8 cellular contexts compared by ENCODE assay signal in genomic region chr5:160369990-160370712, GRCh38. TPM values are rescaled to one million over a fixed set of nuclear protein-coding genes. Genes with fewer than 3 reads are reported as not detected.
A peak's percentile ranks its signal among the peaks of the same experiment; 100 is the strongest.
DNase-seq lines count a peak whose midpoint lies in the region; ATAC-seq lines count a peak whose summit lies in the region.

TSS of gene C1QTNF2 (minus strand) at chr5:160370626. CDS start at chr5:160355011, 15,615 bp downstream.

- no peak within 1 kb of the TSS for H3K23ac ChIP-seq in neuronal stem cell (ENCODE audit: low read depth, low read length, poor library complexity)

- peak within 1 kb of the TSS; percentile 72 for H3K4me2 ChIP-seq in neuronal stem cell (ENCODE audit: insufficient read depth, low read length, poor library complexity, severe bottlenecking)

- H3K9ac ChIP-seq in neuronal stem cell (ENCODE audit: low read depth, low read length, poor library complexity), result no peak within 1 kb of the TSS

- H3K36me3 ChIP-seq in neuronal stem cell (replicated peaks in 1 of 2; ENCODE audit: control insufficient read depth in 2 of 2, insufficient read depth in 2 of 2, low read length in 2 of 2), result no peaks in the 10 kb centered on the region

- no peak within 1 kb of the TSS for H4K8ac ChIP-seq in neuronal stem cell (ENCODE audit: low read depth, low read length)

- H3K9me3 Mint-ChIP-seq in IgD-negative memory B cell, result no peaks in the 10 kb centered on the region
- no peaks in the 10 kb centered on the region for H3K9me3 Mint-ChIP-seq in activated naive CD4-positive, alpha-beta T cell treated with anti-CD3 and anti-CD28 coated beads, Interleukin-2, amount 50 U/mL, for 72 hours

- peak within 1 kb of the TSS; percentile 89 for H2AFZ ChIP-seq in neuronal stem cell (ENCODE audit: low read length)

- peak; percentile 5 for DNase-seq in DMS79 treated with DMSO at 0.1 percent for 48 hours (lab: John Stamatoyannopoulos, UW)
- no peak for DNase-seq in DMS79 (lab: John Stamatoyannopoulos, UW)
- no peak for DNase-seq in activated naive CD4-positive, alpha-beta T cell treated with anti-CD3 and anti-CD28 coated beads, Interleukin-2, amount 50 U/mL, for 72 hours (ENCODE audit: low spot score in 2 of 2)
- peak; percentile 51 for DNase-seq in glomerular visceral epithelial cell (ENCODE audit: extremely low spot score)
- peak; percentile 29 for DNase-seq in neuronal stem cell (ENCODE audit: low spot score)
- DNase-seq in cortex of kidney (lab: John Stamatoyannopoulos, UW), result no peak

- H2BK15ac ChIP-seq in neuronal stem cell (ENCODE audit: low read length), result no peak within 1 kb of the TSS

- peak within 1 kb of the TSS; percentile 76 for H3K18ac ChIP-seq in neuronal stem cell (ENCODE audit: low read length)

- no peak within 1 kb of the TSS for H2BK5ac ChIP-seq in neuronal stem cell (ENCODE audit: low read length)

- H2AK5ac ChIP-seq in neuronal stem cell (ENCODE audit: low read depth, low read length), result no peak within 1 kb of the TSS

- peak; percentile 51 to 52 for ATAC-seq in activated naive CD4-positive, alpha-beta T cell treated with anti-CD3 and anti-CD28 coated beads, Interleukin-2, amount 50 U/mL, for 72 hours
- ATAC-seq in HG03457 (IDR thresholded peaks at IDR 0.05; ENCODE audit: unreplicated experiment), result no peak

- WGBS in neuronal stem cell (ENCODE audit: extremely low coverage in 2 of 2, insufficient read length in 2 of 2, insufficient replicate concordance in 1 of 2), 2 donors, result no CpG with 5 or more reads among the region's 45 CpGs

- peaks cover 43% of the 10 kb centered on the region for H3K27me3 Mint-ChIP-seq in IgD-negative memory B cell

- H3K79me1 ChIP-seq in neuronal stem cell (ENCODE audit: low read depth, low read length), result no peaks in the 10 kb centered on the region

- H3K27ac ChIP-seq in neuronal stem cell (replicated peaks; ENCODE audit: low read length), result no peak within 1 kb of the TSS

- peak within 1 kb of the TSS; percentile 33 to 82 for H3K4me3 ChIP-seq in neuronal stem cell (ENCODE audit: low read length in 2 of 2)

- no peak within 1 kb of the TSS for H2BK12ac ChIP-seq in neuronal stem cell (ENCODE audit: low read length)

- no peak within 1 kb of the TSS for H3K27ac Mint-ChIP-seq in IgD-negative memory B cell
- no peak within 1 kb of the TSS for H3K27ac Mint-ChIP-seq in activated naive CD4-positive, alpha-beta T cell treated with anti-CD3 and anti-CD28 coated beads, Interleukin-2, amount 50 U/mL, for 72 hours

- H3K9me3 ChIP-seq in neuronal stem cell (replicated peaks in 1 of 2; ENCODE audit: control insufficient read depth in 2 of 2, insufficient read depth in 1 of 2, low read depth in 1 of 2, low read length in 2 of 2), result no peaks in the 10 kb centered on the region

- H3K4me1 Mint-ChIP-seq in IgD-negative memory B cell, result peaks cover 2 to 8% (median 7%) of the 10 kb centered on the region in 3 donors

- H3K4me1 ChIP-seq in neuronal stem cell (ENCODE audit: control insufficient read depth in 2 of 2, insufficient read depth in 1 of 2, low read depth in 1 of 2, low read length in 2 of 2), result peaks cover 0 to 3% of the 10 kb centered on the region in 2 donors

- no peak within 1 kb of the TSS for H3K14ac ChIP-seq in neuronal stem cell (ENCODE audit: low read length)

- H2BK120ac ChIP-seq in neuronal stem cell (ENCODE audit: low read depth, low read length), result no peak within 1 kb of the TSS

- H4K91ac ChIP-seq in neuronal stem cell (ENCODE audit: low read depth, low read length, poor library complexity), result no peak within 1 kb of the TSS

- H3K27me3 ChIP-seq in neuronal stem cell (ENCODE audit: control insufficient read depth in 3 of 3, insufficient read depth in 3 of 3, low read depth in 1 of 3, low read length in 3 of 3), result peaks cover 0 to 25% (median 7%) of the 10 kb centered on the region in 3 experiments

- H3K36me3 Mint-ChIP-seq in IgD-negative memory B cell, result no peaks in the 10 kb centered on the region
- peaks cover 0 to 17% of the 10 kb centered on the region in 2 donors for H3K36me3 Mint-ChIP-seq in activated naive CD4-positive, alpha-beta T cell treated with anti-CD3 and anti-CD28 coated beads, Interleukin-2, amount 50 U/mL, for 72 hours

- no peak within 1 kb of the TSS for H3K4ac ChIP-seq in neuronal stem cell (ENCODE audit: low read length)

- peak within 1 kb of the TSS; percentile 10 to 93 (median 75) for H3K4me3 Mint-ChIP-seq in IgD-negative memory B cell

RNA-seq across cellular contexts. Expression of gene C1QTNF2, which starts in this region (rescaled TPM):
- not detected for polyA plus RNA-seq in IgD-negative memory B cell
- not detected for total RNA-seq in activated naive CD4-positive, alpha-beta T cell treated with anti-CD3 and anti-CD28 coated beads, Interleukin-2, amount 50 U/mL, for 72 hours
- 0.36 TPM for polyA plus RNA-seq in neuronal stem cell (2013, experiment 1 of 2)
- polyA plus RNA-seq in neuronal stem cell (2013, experiment 2 of 2), result 0.37 TPM

Comparison
In these comparisons a context has a peak if more than half of its experiments do, and no peak if none do; other contexts are left out.
1. DNase-seq: peak in DMS79 treated with DMSO at 0.1 percent for 48 hours (single experiment), glomerular visceral epithelial cell (single experiment) and neuronal stem cell (single experiment); none in DMS79 (single experiment), activated naive CD4-positive, alpha-beta T cell treated with anti-CD3 and anti-CD28 coated beads, Interleukin-2, amount 50 U/mL, for 72 hours (0 of 2) and cortex of kidney (single experiment).
2. Peak in ATAC-seq in activated naive CD4-positive, alpha-beta T cell treated with anti-CD3 and anti-CD28 coated beads, Interleukin-2, amount 50 U/mL, for 72 hours; RNA of the gene not detected or under 1 TPM.